Comparison of ENCODE assay signal across 9 cellular contexts in genomic region chr12:123119808-123120207, GRCh38. TPM values are rescaled to one million over a fixed set of nuclear protein-coding genes. Genes with fewer than 3 reads are reported as not detected.
DNase-seq lines count a peak whose midpoint lies in the region; ATAC-seq, FAIRE-seq and TF ChIP-seq lines count a peak whose summit lies in the region.
"Had no signal": no experiment of that assay in that cellular context is flagged by ENCODE, and none has a peak within 500 bp of the region (broad histone marks: within the 10 kb centered on the region; RNA-seq: fewer than 3 reads in every experiment).

No MANE protein-coding gene starts in this region.

- H2AFZ ChIP-seq in HepG2 (ENCODE audit: low read length): no peak overlapping the region

- TF ChIP-seq POLR2A in HepG2 (IDR thresholded peaks at IDR 0.05; ENCODE audit: insufficient read depth in 1 of 2, low read depth in 2 of 2, low read length in 2 of 2): no peak

- TF ChIP-seq EP300 in HepG2 (IDR thresholded peaks at IDR 0.05; ENCODE audit: low read depth in 2 of 2, low read length in 2 of 2) (no peak), HepG2 (CRISPR knock-in tag; IDR thresholded peaks at IDR 0.05; ENCODE audit: borderline replicate concordance) (no peak)

- intact Hi-C loops in mucosa of descending colon (cut with DNase I, micrococcal nuclease) (no loop called here), HepG2 (cut with micrococcal nuclease; ENCODE audit: unreplicated experiment) (no loop called here)

- H3K4me3 Mint-ChIP-seq in T-helper 17 cell: no peak overlapping the region
- H3K4me3 Mint-ChIP-seq: brain had no signal

- over 99% methylated on average over 7 of the region's 7 CpGs for WGBS in HepG2 (ENCODE audit: low lambda C conversion rate)

- H3K27me3 ChIP-seq in HepG2 (ENCODE audit: control insufficient read depth in 1 of 2, insufficient read depth in 2 of 2, low read length in 2 of 2): no peaks in the 10 kb centered on the region

- BruUV-seq in HepG2 (replicated peaks; lab: Mats Ljungman, UMichigan): no TSS peak

- TF ChIP-seq CTCF in mucosa of descending colon (IDR thresholded peaks at IDR 0.05) (no peak), RWPE1 (conservative IDR thresholded peaks at IDR 0.05; ENCODE audit: low read depth) (no peak), HepG2 (CRISPR knock-in tag; IDR thresholded peaks at IDR 0.05) (no peak)

- no peaks in the 10 kb centered on the region for H3K79me2 ChIP-seq in HepG2 (ENCODE audit: insufficient read depth, low read length)

- H3K4me3 ChIP-seq in mucosa of descending colon (no peak overlapping the region), HepG2 (replicated peaks in 1 of 3; ENCODE audit: insufficient read depth in 1 of 3, low read depth in 2 of 3, low read length in 3 of 3) (no peak overlapping the region)

- POLR2A ChIA-PET in RWPE1 (lab: Yijun Ruan, JAX; ENCODE audit: low non-redundant PET): no interaction called here
- POLR2A ChIA-PET in HepG2 (lab: Yijun Ruan, JAX): no interaction called here

- no peak overlapping the region for H3K27ac ChIP-seq in RWPE1
- H3K27ac ChIP-seq in HepG2 (ENCODE audit: extremely low read length, insufficient read depth, low read length): no peak overlapping the region

- H3K4me1 ChIP-seq in mucosa of descending colon (ENCODE audit: low read depth) (peaks cover 16% of the 10 kb centered on the region), HepG2 (ENCODE audit: insufficient read depth, low read length) (peaks cover 16% of the 10 kb centered on the region; the same call in 1 of the 2 replicates)

- H3K36me3 Mint-ChIP-seq in T-helper 17 cell (ENCODE audit: low read depth): no peaks in the 10 kb centered on the region
- H3K36me3 Mint-ChIP-seq: brain had no signal

- no peaks in the 10 kb centered on the region for H3K36me3 ChIP-seq in mucosa of descending colon (ENCODE audit: low read depth)
- H3K36me3 ChIP-seq in HepG2 (replicated peaks in 1 of 2; ENCODE audit: control insufficient read depth in 1 of 2, insufficient read depth in 2 of 2, low read length in 2 of 2): no peaks in the 10 kb centered on the region; a peak in 1 of 5 replicates

- no peak overlapping the region for H3K9ac ChIP-seq in HepG2 (ENCODE audit: insufficient read depth, low read depth, low read length)

- H3K9me3 ChIP-seq in T-helper 17 cell (ENCODE audit: control insufficient read depth, low read length, poor library complexity, severe bottlenecking): no peaks in the 10 kb centered on the region
- H3K9me3 ChIP-seq in mucosa of descending colon: no peaks in the 10 kb centered on the region
- no peaks in the 10 kb centered on the region for H3K9me3 ChIP-seq in HepG2 (ENCODE audit: low read length)

- peaks cover 30% of the 10 kb centered on the region for H3K4me1 Mint-ChIP-seq in T-helper 17 cell

- H3K27ac Mint-ChIP-seq in T-helper 17 cell: peak overlapping the region; percentile 91

- no peaks in the 10 kb centered on the region for H4K20me1 ChIP-seq in HepG2 (ENCODE audit: insufficient read depth, low read length)

- DNase-seq in T-helper 17 cell (no peak), mucosa of descending colon (no peak), RWPE1 (ENCODE audit: low spot score) (no peak), occipital lobe (lab: John Stamatoyannopoulos, UW) (no peak), amygdala (lab: John Stamatoyannopoulos, UW) (no peak), HepG2 (ENCODE audit: low spot score) (no peak)

- no peak for FAIRE-seq in HepG2 (lab: Jason Lieb, UNC)

- in situ Hi-C loops in HepG2 (cut with HindIII; ENCODE audit: extremely low pct_ligation_motif_present, low pct_unique_long_range_greater_than_20kb): no loop called here

- no peaks in the 10 kb centered on the region for H3K27me3 Mint-ChIP-seq in T-helper 17 cell

- TF ChIP-seq RAD21 in HepG2 (CRISPR knock-in tag; IDR thresholded peaks at IDR 0.05): no peak

- ATAC-seq in GM18508 (IDR thresholded peaks at IDR 0.05; ENCODE audit: insufficient read depth, unreplicated experiment): peak; percentile 58
- ATAC-seq in HG02763 (IDR thresholded peaks at IDR 0.05; ENCODE audit: unreplicated experiment): peak; percentile 64
- peak; percentile 85 for ATAC-seq in T-helper 17 cell
- peak; percentile 11 for ATAC-seq in mucosa of descending colon
- ATAC-seq in HepG2: no peak

- no peak overlapping the region for H3K4me2 ChIP-seq in HepG2 (ENCODE audit: low read depth, low read length)

- CTCF ChIA-PET in RWPE1 (lab: Yijun Ruan, JAX) (no interaction called here), HepG2 (lab: Yijun Ruan, JAX; ENCODE audit: low intra/inter-chr PET ratio, low total read pairs) (no interaction called here)

TF ChIP-seq in HepG2, 621 proteins besides CTCF, POLR2A, EP300 and RAD21 (continues in another document):
- TF ChIP-seq ZNF691 (CRISPR knock-in tag; IDR thresholded peaks at IDR 0.05; ENCODE audit: borderline replicate concordance, low read depth) (no peak), RNF2 (conservative IDR thresholded peaks at IDR 0.05; ENCODE audit: low read depth) (no peak), ZNF232 (CRISPR knock-in tag; IDR thresholded peaks at IDR 0.05; ENCODE audit: borderline replicate concordance) (no peak), REL (CRISPR knock-in tag; conservative IDR thresholded peaks at IDR 0.05) (no peak), ELK4 (CRISPR knock-in tag; IDR thresholded peaks at IDR 0.05; ENCODE audit: borderline replicate concordance) (no peak), ZNF17 (CRISPR knock-in tag; IDR thresholded peaks at IDR 0.05) (no peak)

RNA-seq across cellular contexts. Expression of gene PITPNM2, which starts 31.1 kb away (rescaled TPM):
- 10 to 100 TPM; 21.7 to 47.9 TPM for total RNA-seq in T-helper 17 cell
- total RNA-seq in mucosa of descending colon: 10 to 100 TPM; 16.7 to 22.7 (median 20.8) TPM
- total RNA-seq in occipital lobe: 9.0 TPM
- total RNA-seq in HepG2 (2016; rRNA removed; fragmentation: Illumina TruSeq; extraction: Trizol): 4.2 and 4.7 TPM in 2 replicates
- 2.8 and 3.0 TPM in 2 replicates for total RNA-seq in HepG2 (2016; cell fraction: cytosol; rRNA removed; fragmentation: Illumina TruSeq; extraction: Trizol; ENCODE audit: low read depth)
- total RNA-seq in HepG2 (2016; cell fraction: insoluble cytoplasmic fraction; rRNA removed; fragmentation: Illumina TruSeq; extraction: Trizol): 4.4 and 4.6 TPM in 2 replicates
- total RNA-seq in HepG2 (2016; cell fraction: membrane; rRNA removed; fragmentation: Illumina TruSeq; extraction: Trizol): 4.6 and 5.9 TPM in 2 replicates
- 8.8 and 10.6 TPM in 2 replicates for total RNA-seq in HepG2 (2016; cell fraction: nucleus; rRNA removed; fragmentation: Illumina TruSeq; extraction: Trizol)
- polyA plus RNA-seq in HepG2 (2011; rRNA removed): 5.3 TPM in 2 replicates
- 1.9 and 2.8 TPM in 2 replicates for polyA plus RNA-seq in HepG2 (2011; cell fraction: cytosol; rRNA removed)
- 29.2 and 36.9 TPM in 2 replicates for polyA plus RNA-seq in HepG2 (2011; cell fraction: nucleus; rRNA removed)
- 4.9 and 8.6 TPM in 2 replicates for polyA plus RNA-seq in HepG2 (2012)
- polyA plus RNA-seq in HepG2 (2016; cell fraction: cytosol; fragmentation: Illumina TruSeq; extraction: Trizol; ENCODE audit: low read depth): 2.0 and 2.7 TPM in 2 replicates
- 4.0 and 5.3 TPM in 2 replicates for polyA plus RNA-seq in HepG2 (2016; cell fraction: insoluble cytoplasmic fraction; fragmentation: Illumina TruSeq; extraction: Trizol; ENCODE audit: low read depth)
- 3.2 and 3.3 TPM in 2 replicates for polyA plus RNA-seq in HepG2 (2016; cell fraction: membrane; fragmentation: Illumina TruSeq; extraction: Trizol; ENCODE audit: low read depth)
- polyA plus RNA-seq in HepG2 (2016; cell fraction: nucleus; fragmentation: Illumina TruSeq; extraction: Trizol; ENCODE audit: insufficient read depth, low read depth): 22.7 and 28.3 TPM in 2 replicates
- 9.4 and 13.8 TPM in 2 replicates for polyA minus RNA-seq in HepG2 (2011; rRNA and poly(A)+ RNA removed; ENCODE audit: low replicate concordance)
- 4.8 and 6.2 TPM in 2 replicates for polyA minus RNA-seq in HepG2 (2011; cell fraction: cytosol; rRNA and poly(A)+ RNA removed)
- 17.6 and 22.1 TPM in 2 replicates for polyA minus RNA-seq in HepG2 (2011; cell fraction: nucleus; rRNA and poly(A)+ RNA removed)
